ENCODE assay signal across 19 cellular contexts in genomic region chr17:7496470-7497227, GRCh38. TPM values are rescaled to one million over a fixed set of nuclear protein-coding genes. Genes with fewer than 3 reads are reported as not detected.
DNase-seq lines count a peak whose midpoint lies in the region; ATAC-seq and TF ChIP-seq lines count a peak whose summit lies in the region.
"Had no signal": no experiment of that assay in that cellular context is flagged by ENCODE, and none has a peak within 500 bp of the region (broad histone marks: within the 10 kb centered on the region; RNA-seq: fewer than 3 reads in every experiment).

No MANE protein-coding gene starts in this region.

- no peak for TF ChIP-seq POLR2A in esophagus muscularis mucosa (IDR thresholded peaks at IDR 0.05; ENCODE audit: low read depth)

- no peaks in the 10 kb centered on the region for H3K27me3 Mint-ChIP-seq in Caco-2 (ENCODE audit: insufficient read depth, unreplicated experiment)

- H3K4me1 Mint-ChIP-seq in Caco-2 (ENCODE audit: low read depth, unreplicated experiment) = peaks cover 4% of the 10 kb centered on the region

- no peak for TF ChIP-seq EP300 in esophagus muscularis mucosa (IDR thresholded peaks at IDR 0.05)

- no peaks in the 10 kb centered on the region for H3K9me3 ChIP-seq in Caco-2
- H3K9me3 ChIP-seq in RWPE2 (ENCODE audit: severe bottlenecking) = no peaks in the 10 kb centered on the region
- H3K9me3 ChIP-seq in esophagus muscularis mucosa = no peaks in the 10 kb centered on the region
- H3K9me3 ChIP-seq: MG63 had no signal

- TSS peak; percentile 13 for BruUV-seq in Caco-2 (replicated peaks; lab: Mats Ljungman, UMichigan)

- ATAC-seq in RWPE2 (ENCODE audit: low read depth) = 0 out of 3 replicates have a peak, but pooled peaks have one; percentile 15
- no peak for ATAC-seq in HG03139 (IDR thresholded peaks at IDR 0.05; ENCODE audit: unreplicated experiment)
- ATAC-seq in HG03469 (IDR thresholded peaks at IDR 0.05; ENCODE audit: unreplicated experiment) = no peak

- intact Hi-C loops in Caco-2 (cut with micrococcal nuclease; ENCODE audit: unreplicated experiment) (no loop called here), esophagus muscularis mucosa (cut with DNase I) (no loop called here), posterior vena cava (cut with DNase I) (loop anchor here in 1 of 2 donors (5.0 kb wide), 1 partner anchor 969 kb away; no protein-coding TSS in a partner anchor)

- no peak for DNase-seq in Caco-2
- no peak for DNase-seq in RWPE2 (ENCODE audit: low spot score)
- no peak for DNase-seq in esophagus muscularis mucosa (ENCODE audit: extremely low spot score)
- DNase-seq in posterior vena cava (ENCODE audit: low spot score) = peak; percentile 80
- no peak for DNase-seq in AG20443 (ENCODE audit: low spot score)
- no peak for DNase-seq in NCI-H748 treated with DMSO at 0.1 percent for 48 hours (lab: John Stamatoyannopoulos, UW)
- DNase-seq: activated CD4-positive, alpha-beta T cell treated with anti-CD3 and anti-CD28 coated beads for 48 hours; MG63; NCI-H2029; NCI-H526 treated with DMSO at 0.1 percent for 48 hours; RPMI8226; stimulated activated CD4-positive, alpha-beta T cell treated with anti-CD3 and anti-CD28 coated beads, Interleukin-12 subunit alpha, Interleukin-12 subunit beta, amount 100 ng/mL, for 4 hours; T-helper 1 cell had no signal

- TF ChIP-seq CTCF in Caco-2 (IDR thresholded peaks at IDR 0.05; ENCODE audit: insufficient read depth in 1 of 2, low read depth in 1 of 2, low read length in 1 of 2, severe bottlenecking in 1 of 2, unreplicated experiment in 1 of 2) (no peak), RWPE2 (IDR thresholded peaks at IDR 0.05; ENCODE audit: poor library complexity, severe bottlenecking) (no peak), esophagus muscularis mucosa (IDR thresholded peaks at IDR 0.05) (no peak)

- CTCF ChIA-PET in Caco-2 (lab: Charles Lee) = no interaction called here

- no peaks in the 10 kb centered on the region; the same call in 1 of the 2 replicates for H3K36me3 ChIP-seq in Caco-2 (ENCODE audit: control insufficient read depth, insufficient read depth, low read length)
- peaks cover 65% of the 10 kb centered on the region for H3K36me3 ChIP-seq in RWPE2 (ENCODE audit: low read depth)
- H3K36me3 ChIP-seq in esophagus muscularis mucosa = peaks cover 39 to 65% (median 62%) of the 10 kb centered on the region in 4 donors

- H3K27ac Mint-ChIP-seq in Caco-2 (ENCODE audit: unreplicated experiment) = peak overlapping the region; percentile 50
- H3K27ac Mint-ChIP-seq: activated T-helper 2 cell treated with anti-CD3 and anti-CD28 coated beads, Interferon-gamma antibody, Interleukin-2, Interleukin-4, amounts not matched to agents 10 μg/mL and 5 μg/mL and 100 μg/mL, durations not matched to agents 14 hours and 24 hours and 36 hours had no signal

- H3K27me3 ChIP-seq in Caco-2 (replicated peaks; ENCODE audit: control insufficient read depth, insufficient read depth, low read length) = no peaks in the 10 kb centered on the region
- no peaks in the 10 kb centered on the region for H3K27me3 ChIP-seq in RWPE2 (ENCODE audit: insufficient read depth, poor library complexity, severe bottlenecking)
- no peaks in the 10 kb centered on the region for H3K27me3 ChIP-seq in esophagus muscularis mucosa
- H3K27me3 ChIP-seq: MG63 had no signal

- POLR2A ChIA-PET in Caco-2 (lab: Charles Lee) = no interaction called here

- H3K36me3 Mint-ChIP-seq in Caco-2 (ENCODE audit: insufficient read depth, unreplicated experiment) = peaks cover 71% of the 10 kb centered on the region

- H3K27ac ChIP-seq in RWPE2 (ENCODE audit: poor library complexity, severe bottlenecking) (no peak overlapping the region), esophagus muscularis mucosa (replicated peaks in 1 of 4) (peak overlapping the region in 3 of 4 donors; percentile 28 to 41 (median 28))

- H3K4me1 ChIP-seq in Caco-2 (no peaks in the 10 kb centered on the region), RWPE2 (ENCODE audit: insufficient read depth, poor library complexity, severe bottlenecking) (no peaks in the 10 kb centered on the region), esophagus muscularis mucosa (peaks cover 6 to 14% (median 9%) of the 10 kb centered on the region in 4 donors)

- no peak overlapping the region for H3K4me3 Mint-ChIP-seq in Caco-2 (ENCODE audit: unreplicated experiment)

- 85% methylated on average over 11 of the region's 21 CpGs for WGBS in esophagus muscularis mucosa

- no peaks in the 10 kb centered on the region for H3K9me3 Mint-ChIP-seq in Caco-2 (ENCODE audit: unreplicated experiment)
- H3K9me3 Mint-ChIP-seq: activated T-helper 2 cell treated with anti-CD3 and anti-CD28 coated beads, Interferon-gamma antibody, Interleukin-2, Interleukin-4, amounts not matched to agents 10 μg/mL and 5 μg/mL and 100 μg/mL, durations not matched to agents 14 hours and 24 hours and 36 hours had no signal

- H3K4me3 ChIP-seq in Caco-2 (ENCODE audit: low read depth, low read length) (no peak overlapping the region), RWPE2 (ENCODE audit: severe bottlenecking) (no peak overlapping the region), esophagus muscularis mucosa (no peak overlapping the region)
- H3K4me3 ChIP-seq: MG63 had no signal

RNA-seq across cellular contexts. Expression of gene POLR2A, which starts 12.5 kb away (rescaled TPM):
- 69.8 and 72.1 TPM in 2 replicates for total RNA-seq in Caco-2 (2022)
- total RNA-seq in esophagus muscularis mucosa = 10 to 100 TPM; 29.5 to 66.4 (median 46.9) TPM
- total RNA-seq in posterior vena cava = 10 to 100 TPM; 65.5 to 70.0 TPM

RNA-seq across cellular contexts. Expression of gene SLC35G6, which starts 15.4 kb away (rescaled TPM):
- not detected in 2 replicates for total RNA-seq in Caco-2 (2022)
- not detected for total RNA-seq in esophagus muscularis mucosa
- not detected for total RNA-seq in posterior vena cava
- total RNA-seq: activated T-helper 2 cell treated with anti-CD3 and anti-CD28 coated beads, Interferon-gamma antibody, Interleukin-2, Interleukin-4, amounts not matched to agents 10 μg/mL and 5 μg/mL and 100 μg/mL, durations not matched to agents 14 hours and 24 hours and 36 hours; mononuclear cell; osteoblast; subcutaneous adipose tissue had no signal

RNA-seq across cellular contexts. Expression of gene ZBTB4, which starts 17.2 kb away (rescaled TPM):
- total RNA-seq in Caco-2 (2022) (15.5 and 16.5 TPM in 2 replicates), esophagus muscularis mucosa (100 to 1,000 TPM in 2 of 4 donors, 10 to 100 TPM in 2; 57.5 to 113 (median 87.7) TPM), posterior vena cava (10 to 100 TPM; 67.3 to 67.9 TPM)

RNA-seq across cellular contexts. Expression of gene CHRNB1, which starts 51.8 kb away (rescaled TPM):
- total RNA-seq in Caco-2 (2022) = 1.7 and 2.6 TPM in 2 replicates
- 10 to 100 TPM in 1 of 4 donors, 1 to 10 TPM in 3; 5.0 to 12.8 (median 8.1) TPM for total RNA-seq in esophagus muscularis mucosa
- total RNA-seq in posterior vena cava = 10 to 100 TPM in 1 of 2 donors, 1 to 10 TPM in 1; 7.8 to 10.5 TPM

RNA-seq across cellular contexts. Expression of gene TNFSF12, which starts 52.2 kb away (rescaled TPM):
- total RNA-seq in Caco-2 (2022) = not detected in 2 replicates
- 100 to 1,000 TPM; 102 to 136 (median 122) TPM for total RNA-seq in esophagus muscularis mucosa
- total RNA-seq in posterior vena cava = 10 to 100 TPM; 52.0 to 65.1 TPM
